8 cellular contexts compared by ENCODE assay signal in the genomic region with DNA sequence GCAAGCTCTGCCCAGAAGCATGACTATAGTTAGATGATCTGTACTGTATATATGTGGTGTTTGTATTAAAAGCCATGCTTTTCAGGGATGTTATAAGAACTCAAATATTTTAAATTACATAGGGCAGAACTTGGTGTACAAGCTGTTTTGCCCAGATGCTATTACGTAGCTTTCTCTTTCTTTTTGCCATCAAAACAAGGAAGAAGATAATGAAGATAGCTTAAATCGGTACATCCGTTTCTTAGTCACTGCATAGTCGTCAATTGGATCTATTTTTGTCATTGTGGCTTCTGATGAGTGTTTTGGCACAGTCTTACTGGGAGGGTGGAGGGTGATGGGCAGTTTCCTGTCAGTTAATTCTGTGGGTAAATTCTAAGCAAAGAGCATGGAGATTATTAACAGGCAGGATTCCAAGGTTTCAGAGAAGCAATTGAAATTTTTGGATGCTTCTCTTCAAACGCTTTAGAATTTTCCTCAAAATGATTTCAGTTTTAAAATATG.
DNase-seq lines count a peak whose midpoint lies in the region; ATAC-seq, FAIRE-seq and TF ChIP-seq lines count a peak whose summit lies in the region.

No MANE protein-coding gene starts in this region.

- in situ Hi-C loops in KBM-7 (cut with MboI; ENCODE audit: low pct_unique_long_range_greater_than_20kb, low sequenced_read_pairs) (no loop called here), GM12878 (cut with MboI) (no loop called here)

- H3K27ac ChIP-seq in GM12878 (ENCODE audit: control insufficient read depth, insufficient read depth) = peak overlapping the region; percentile 74
- H3K27ac ChIP-seq in lower lobe of right lung = peak overlapping the region; percentile 60
- H3K27ac ChIP-seq in sigmoid colon = peak overlapping the region in 2 of 4 donors; percentile 23 to 39

- peak; percentile 80 for DNase-seq in DMS153 treated with DMSO at 0.1 percent for 48 hours (lab: John Stamatoyannopoulos, UW; ENCODE audit: unreplicated experiment)
- peak; percentile 97 for DNase-seq in KBM-7
- peak; percentile 70 for DNase-seq in SKM-1 treated with dmso at 0.1 percent for 144 hours (lab: John Stamatoyannopoulos, UW; ENCODE audit: unreplicated experiment)
- peak; percentile 85 for DNase-seq in GM12878 (ENCODE audit: low read depth, low spot score)
- DNase-seq in lower lobe of right lung = no peak
- peak; percentile 19 for DNase-seq in stimulated activated CD8-positive, alpha-beta memory T cell treated with anti-CD3 and anti-CD28 coated beads, Interleukin-4, amount 100 ng/mL, for 24 hours (ENCODE audit: low read depth)
- no peak for DNase-seq in sigmoid colon

- TF ChIP-seq POLR2A in GM12878 (IDR thresholded peaks at IDR 0.05; ENCODE audit: low read depth, low read length) (no peak), sigmoid colon (IDR thresholded peaks at IDR 0.05) (no peak)

- H2AFZ ChIP-seq in GM12878 (ENCODE audit: control insufficient read depth, low read depth, low read length) = peak overlapping the region; percentile 5; the same call in 1 of the 2 replicates

- TF ChIP-seq RAD21 in GM12878 (IDR thresholded peaks at IDR 0.05; ENCODE audit: insufficient read depth, low read depth, low read length) = peak; percentile 21; the same call in 1 of the 2 replicates

- no peaks in the 10 kb centered on the region for H4K20me1 ChIP-seq in GM12878 (ENCODE audit: control insufficient read depth, insufficient read depth)

- 0% methylated on average over 5 of the region's 5 CpGs for WGBS in GM12878 (ENCODE audit: insufficient coverage, insufficient replicate concordance, low lambda C conversion rate, missing lambda C conversion rate)
- WGBS in sigmoid colon, 2 donors = 20 to 66% methylated on average over 5 of the region's 5 CpGs

- RAD21 ChIA-PET in GM12878 (lab: Charles Lee; ENCODE audit: unreplicated experiment) = interaction anchor here (1.0 to 2.6 kb wide), 11 partner anchors 10 to 84 kb away, joined by 3 to 32 read pairs (median 4); no protein-coding TSS in a partner anchor

- SMC1A ChIA-PET in GM12878 (lab: Charles Lee; ENCODE audit: uncharacterized antibody, unreplicated experiment) = interaction anchor here (0.6 to 6.7 kb wide), 17 partner anchors 14 to 941 kb away, joined by 3 to 86 read pairs (median 4); no protein-coding TSS in a partner anchor

- H3K9ac ChIP-seq in GM12878 (ENCODE audit: control insufficient read depth, insufficient read depth, low read length) = no peak overlapping the region

- CTCF ChIA-PET in GM12878 (lab: Yijun Ruan, JAX) = interaction anchor here (0.8 to 2.3 kb wide), 6 partner anchors 14 to 80 kb away, joined by 3 to 9 read pairs (median 4); no protein-coding TSS in a partner anchor

- no peak for TF ChIP-seq CTCF in GM12878 (IDR thresholded peaks at IDR 0.05 in 2 of 3, conservative IDR thresholded peaks at IDR 0.05 in 1 of 3; ENCODE audit: control insufficient read depth in 2 of 3, extremely low read depth in 1 of 3, insufficient read depth in 1 of 3, low read depth in 3 of 3, low read length in 3 of 3)
- TF ChIP-seq CTCF in lower lobe of right lung (IDR thresholded peaks at IDR 0.05) = no peak
- no peak for TF ChIP-seq CTCF in sigmoid colon (IDR thresholded peaks at IDR 0.05)

- FAIRE-seq in GM12878 (lab: Jason Lieb, UNC) = peak; percentile 98

- ATAC-seq in GM21526 (IDR thresholded peaks at IDR 0.05; ENCODE audit: low FRiP score, unreplicated experiment) = peak; percentile 85
- peak; percentile 96 for ATAC-seq in GM12878
- peak; percentile 88 to 90 for ATAC-seq in lower lobe of right lung

- no peaks in the 10 kb centered on the region for H3K79me2 ChIP-seq in GM12878 (ENCODE audit: control insufficient read depth, insufficient read depth, low read length)

- BruUV-seq in GM12878 (replicated peaks; lab: Mats Ljungman, UMichigan) = no TSS peak

- no peaks in the 10 kb centered on the region for H3K27me3 ChIP-seq in GM12878 (replicated peaks in 1 of 2; ENCODE audit: control insufficient read depth in 2 of 2, insufficient read depth in 2 of 2, low read length in 1 of 2)
- H3K27me3 ChIP-seq in lower lobe of right lung (ENCODE audit: low read depth) = no peaks in the 10 kb centered on the region
- H3K27me3 ChIP-seq in sigmoid colon = no peaks in the 10 kb centered on the region

- POLR2A ChIA-PET in GM12878 (lab: Charles Lee) = interaction anchor here (1.2 to 2.5 kb wide), 3 partner anchors 16 to 77 kb away, joined by 3 to 10 read pairs (median 6); no protein-coding TSS in a partner anchor

- H3K36me3 ChIP-seq in GM12878 (ENCODE audit: control insufficient read depth in 2 of 2, insufficient read depth in 2 of 2, low read length in 1 of 2) (no peaks in the 10 kb centered on the region), lower lobe of right lung (no peaks in the 10 kb centered on the region), sigmoid colon (no peaks in the 10 kb centered on the region)

- H3K4me1 ChIP-seq in GM12878 (ENCODE audit: control insufficient read depth, insufficient read depth, low read length) = peaks cover 5% of the 10 kb centered on the region
- peaks cover 19% of the 10 kb centered on the region for H3K4me1 ChIP-seq in lower lobe of right lung
- H3K4me1 ChIP-seq in sigmoid colon = no peaks in the 10 kb centered on the region

- H3K9me3 ChIP-seq in GM12878 (replicated peaks; ENCODE audit: control insufficient read depth, insufficient read depth, low read length) = peaks cover 1% of the 10 kb centered on the region; the same call in 2 of the 3 replicates
- H3K9me3 ChIP-seq in lower lobe of right lung = no peaks in the 10 kb centered on the region
- H3K9me3 ChIP-seq in sigmoid colon = no peaks in the 10 kb centered on the region

- TF ChIP-seq EP300 in GM12878 (IDR thresholded peaks at IDR 0.05; ENCODE audit: borderline replicate concordance in 1 of 2, control insufficient read depth in 1 of 2, low read depth in 2 of 2, low read length in 2 of 2) (peak; percentile 94 to 99), sigmoid colon (IDR thresholded peaks at IDR 0.05) (no peak)

- peak overlapping the region; percentile 32 for H3K4me2 ChIP-seq in GM12878 (ENCODE audit: control insufficient read depth, insufficient read depth)

- peak overlapping the region; percentile 51 for H3K4me3 ChIP-seq in GM12878
- H3K4me3 ChIP-seq in lower lobe of right lung = peak overlapping the region; percentile 24
- peak overlapping the region in 2 of 4 donors; percentile 3 to 12 for H3K4me3 ChIP-seq in sigmoid colon

- intact Hi-C loops in GM12878 (cut with micrococcal nuclease; ENCODE audit: unreplicated experiment) = loop anchor here (2.0 to 5.0 kb wide), 2 partner anchors 69 to 101 kb away; no protein-coding TSS in a partner anchor
- intact Hi-C loops in lower lobe of right lung (cut with DNase I) = no loop called here
- intact Hi-C loops in sigmoid colon (cut with DNase I) = no loop called here

TF ChIP-seq in GM12878, 131 proteins besides CTCF, POLR2A, EP300 and RAD21 (continues in another document):
- peak; percentile 84; the same call in 1 of the 2 replicates for TF ChIP-seq MYB (IDR thresholded peaks at IDR 0.05; ENCODE audit: borderline replicate concordance, low read depth, low read length)
- TF ChIP-seq NBN (IDR thresholded peaks at IDR 0.05) = peak; percentile 77; the same call in 1 of the 2 replicates
- peak; percentile 85 for TF ChIP-seq JUNB (IDR thresholded peaks at IDR 0.05)
- TF ChIP-seq RBBP5 (conservative IDR thresholded peaks at IDR 0.05) = no peak; the same call in 1 of the 2 replicates
- TF ChIP-seq BACH1 (IDR thresholded peaks at IDR 0.05; ENCODE audit: borderline replicate concordance) = peak; percentile 59; the same call in 1 of the 2 replicates
- TF ChIP-seq, protein P1, sequence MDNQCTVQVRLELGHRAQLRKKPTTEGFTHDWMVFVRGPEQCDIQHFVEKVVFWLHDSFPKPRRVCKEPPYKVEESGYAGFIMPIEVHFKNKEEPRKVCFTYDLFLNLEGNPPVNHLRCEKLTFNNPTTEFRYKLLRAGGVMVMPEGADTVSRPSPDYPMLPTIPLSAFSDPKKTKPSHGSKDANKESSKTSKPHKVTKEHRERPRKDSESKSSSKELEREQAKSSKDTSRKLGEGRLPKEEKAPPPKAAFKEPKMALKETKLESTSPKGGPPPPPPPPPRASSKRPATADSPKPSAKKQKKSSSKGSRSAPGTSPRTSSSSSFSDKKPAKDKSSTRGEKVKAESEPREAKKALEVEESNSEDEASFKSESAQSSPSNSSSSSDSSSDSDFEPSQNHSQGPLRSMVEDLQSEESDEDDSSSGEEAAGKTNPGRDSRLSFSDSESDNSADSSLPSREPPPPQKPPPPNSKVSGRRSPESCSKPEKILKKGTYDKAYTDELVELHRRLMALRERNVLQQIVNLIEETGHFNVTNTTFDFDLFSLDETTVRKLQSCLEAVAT (IDR thresholded peaks at IDR 0.05) = peak; percentile 61; the same call in 1 of the 2 replicates
- no peak for TF ChIP-seq SMAD5 (IDR thresholded peaks at IDR 0.05; ENCODE audit: low read depth)
- peak; percentile 93 for TF ChIP-seq ATF7 (IDR thresholded peaks at IDR 0.05; ENCODE audit: low read depth)
- peak; percentile 88 for TF ChIP-seq NFIC (IDR thresholded peaks at IDR 0.05; ENCODE audit: low read depth, low read length)
- TF ChIP-seq TCF7 (IDR thresholded peaks at IDR 0.05; ENCODE audit: borderline replicate concordance) = no peak; the same call in 1 of the 2 replicates
- TF ChIP-seq, protein P2, sequence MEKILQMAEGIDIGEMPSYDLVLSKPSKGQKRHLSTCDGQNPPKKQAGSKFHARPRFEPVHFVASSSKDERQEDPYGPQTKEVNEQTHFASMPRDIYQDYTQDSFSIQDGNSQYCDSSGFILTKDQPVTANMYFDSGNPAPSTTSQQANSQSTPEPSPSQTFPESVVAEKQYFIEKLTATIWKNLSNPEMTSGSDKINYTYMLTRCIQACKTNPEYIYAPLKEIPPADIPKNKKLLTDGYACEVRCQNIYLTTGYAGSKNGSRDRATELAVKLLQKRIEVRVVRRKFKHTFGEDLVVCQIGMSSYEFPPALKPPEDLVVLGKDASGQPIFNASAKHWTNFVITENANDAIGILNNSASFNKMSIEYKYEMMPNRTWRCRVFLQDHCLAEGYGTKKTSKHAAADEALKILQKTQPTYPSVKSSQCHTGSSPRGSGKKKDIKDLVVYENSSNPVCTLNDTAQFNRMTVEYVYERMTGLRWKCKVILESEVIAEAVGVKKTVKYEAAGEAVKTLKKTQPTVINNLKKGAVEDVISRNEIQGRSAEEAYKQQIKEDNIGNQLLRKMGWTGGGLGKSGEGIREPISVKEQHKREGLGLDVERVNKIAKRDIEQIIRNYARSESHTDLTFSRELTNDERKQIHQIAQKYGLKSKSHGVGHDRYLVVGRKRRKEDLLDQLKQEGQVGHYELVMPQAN (conservative IDR thresholded peaks at IDR 0.05) = no peak
- TF ChIP-seq CREM (IDR thresholded peaks at IDR 0.05; ENCODE audit: low read depth) = peak; percentile 91
- TF ChIP-seq POU2F2 (IDR thresholded peaks at IDR 0.05; ENCODE audit: borderline replicate concordance, low read depth, low read length) = peak; percentile 84; the same call in 1 of the 3 replicates
- TF ChIP-seq CHD1 (IDR thresholded peaks at IDR 0.05; ENCODE audit: low read depth, low read length) = no peak
- TF ChIP-seq TBL1XR1 (IDR thresholded peaks at IDR 0.05; ENCODE audit: low read depth, low read length) = peak; percentile 88; the same call in 1 of the 2 replicates
- TF ChIP-seq SREBF2 (IDR thresholded peaks at IDR 0.05; ENCODE audit: low read length) = no peak

Comparison
In these comparisons a context has a peak if more than half of its experiments do, and no peak if none do; other contexts are left out.
1. DNase-seq: peak in DMS153 treated with DMSO at 0.1 percent for 48 hours (single experiment), KBM-7 (single experiment), SKM-1 treated with dmso at 0.1 percent for 144 hours (single experiment), GM12878 (single experiment) and stimulated activated CD8-positive, alpha-beta memory T cell treated with anti-CD3 and anti-CD28 coated beads, Interleukin-4, amount 100 ng/mL, for 24 hours (single experiment); none in lower lobe of right lung (single experiment) and sigmoid colon (single experiment).
2. Peak in every context shown above with its lines, with median percentiles within 50 percentile points of each other: ATAC-seq.